9 cellular contexts compared by ENCODE assay signal in the genomic region with DNA sequence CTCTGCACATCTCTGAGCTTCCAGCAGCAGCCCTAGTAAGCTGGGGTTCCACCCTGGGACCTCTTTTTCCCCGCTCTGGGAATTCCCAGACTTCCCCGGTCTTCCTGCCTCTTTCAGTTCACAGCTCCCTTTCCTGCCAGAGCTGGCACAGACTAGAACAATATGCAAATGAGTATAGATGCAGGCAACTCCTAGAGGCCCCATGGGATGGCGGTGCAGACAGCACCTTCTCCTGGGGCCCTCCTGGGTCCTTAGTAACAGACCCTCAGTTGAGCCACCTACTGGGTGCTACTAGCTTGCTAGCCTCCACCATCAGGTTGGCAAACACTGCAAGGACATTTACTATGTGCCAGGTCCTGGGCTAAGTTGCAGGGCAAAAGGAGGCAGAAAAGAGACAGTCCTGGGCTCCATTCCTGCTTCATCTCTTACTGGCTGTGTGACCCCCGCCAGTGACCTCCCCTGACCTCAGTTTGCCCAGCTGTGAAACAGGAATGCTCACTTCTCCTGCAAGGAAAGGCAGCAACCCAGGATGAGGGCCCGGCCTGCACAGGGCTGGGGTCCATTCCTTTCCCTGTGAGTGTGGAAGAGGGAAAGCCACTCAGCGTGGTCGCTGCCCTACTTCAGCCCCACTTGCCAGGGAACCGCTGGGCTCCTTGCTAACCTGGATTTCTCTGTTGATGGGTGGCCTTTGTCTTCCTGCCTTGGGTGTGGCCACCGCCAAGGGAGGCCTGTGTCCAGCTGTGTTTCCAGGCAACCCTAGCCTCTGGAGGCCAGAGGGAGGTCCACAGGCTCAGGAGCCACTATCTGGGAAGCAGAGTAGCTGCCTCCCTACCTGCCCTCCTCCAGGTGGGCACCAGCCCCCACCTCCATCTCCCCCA. TPM values are rescaled to one million over a fixed set of nuclear protein-coding genes. Genes with fewer than 3 reads are reported as not detected.
DNase-seq lines count a peak whose midpoint lies in the region; ATAC-seq and TF ChIP-seq lines count a peak whose summit lies in the region.
"Had no signal": no experiment of that assay in that cellular context is flagged by ENCODE, and none has a peak within 500 bp of the region (broad histone marks: within the 10 kb centered on the region; RNA-seq: fewer than 3 reads in every experiment).

No MANE protein-coding gene starts in this region.

- TF ChIP-seq POLR2A in erythroblast (IDR thresholded peaks at IDR 0.05; ENCODE audit: low read length): no peak

- DNase-seq in NCI-H1417 (lab: John Stamatoyannopoulos, UW) (peak in 2 of 3 experiments; percentile 17 to 59), NCI-H1417 treated with DMSO at 0.1 percent for 48 hours (lab: John Stamatoyannopoulos, UW) (no peak), NCI-H146 (lab: John Stamatoyannopoulos, UW) (peak; percentile 58), erythroblast (lab: John Stamatoyannopoulos, UW) (peak; percentile 18 to 22), putamen (ENCODE audit: low spot score) (peak; percentile 61), mesenteric fat pad (ENCODE audit: low spot score) (no peak)
- DNase-seq: amniotic stem cell had no signal

- ATAC-seq in HG03108 (IDR thresholded peaks at IDR 0.05; ENCODE audit: unreplicated experiment): no peak
- ATAC-seq in HG02678 (IDR thresholded peaks at IDR 0.05; ENCODE audit: unreplicated experiment): no peak

RNA-seq across cellular contexts. Expression of gene RELT, which starts 7.3 kb away (rescaled TPM):
- 15.8 TPM for total RNA-seq in mesenteric fat pad

Comparison
In these comparisons a context has a peak if more than half of its experiments do, and no peak if none do; other contexts are left out.
1. DNase-seq: peak in NCI-H1417 (2 of 3), NCI-H146 (single experiment), erythroblast (2 of 2) and putamen (single experiment); none in NCI-H1417 treated with DMSO at 0.1 percent for 48 hours (single experiment) and mesenteric fat pad (single experiment).